ENCODE assay signal across 8 cellular contexts in genomic region chr1:213051127-213051880, GRCh38. TPM values are rescaled to one million over a fixed set of nuclear protein-coding genes. Genes with fewer than 3 reads are reported as not detected.
DNase-seq lines count a peak whose midpoint lies in the region; ATAC-seq, FAIRE-seq and TF ChIP-seq lines count a peak whose summit lies in the region.

A gene with protein sequence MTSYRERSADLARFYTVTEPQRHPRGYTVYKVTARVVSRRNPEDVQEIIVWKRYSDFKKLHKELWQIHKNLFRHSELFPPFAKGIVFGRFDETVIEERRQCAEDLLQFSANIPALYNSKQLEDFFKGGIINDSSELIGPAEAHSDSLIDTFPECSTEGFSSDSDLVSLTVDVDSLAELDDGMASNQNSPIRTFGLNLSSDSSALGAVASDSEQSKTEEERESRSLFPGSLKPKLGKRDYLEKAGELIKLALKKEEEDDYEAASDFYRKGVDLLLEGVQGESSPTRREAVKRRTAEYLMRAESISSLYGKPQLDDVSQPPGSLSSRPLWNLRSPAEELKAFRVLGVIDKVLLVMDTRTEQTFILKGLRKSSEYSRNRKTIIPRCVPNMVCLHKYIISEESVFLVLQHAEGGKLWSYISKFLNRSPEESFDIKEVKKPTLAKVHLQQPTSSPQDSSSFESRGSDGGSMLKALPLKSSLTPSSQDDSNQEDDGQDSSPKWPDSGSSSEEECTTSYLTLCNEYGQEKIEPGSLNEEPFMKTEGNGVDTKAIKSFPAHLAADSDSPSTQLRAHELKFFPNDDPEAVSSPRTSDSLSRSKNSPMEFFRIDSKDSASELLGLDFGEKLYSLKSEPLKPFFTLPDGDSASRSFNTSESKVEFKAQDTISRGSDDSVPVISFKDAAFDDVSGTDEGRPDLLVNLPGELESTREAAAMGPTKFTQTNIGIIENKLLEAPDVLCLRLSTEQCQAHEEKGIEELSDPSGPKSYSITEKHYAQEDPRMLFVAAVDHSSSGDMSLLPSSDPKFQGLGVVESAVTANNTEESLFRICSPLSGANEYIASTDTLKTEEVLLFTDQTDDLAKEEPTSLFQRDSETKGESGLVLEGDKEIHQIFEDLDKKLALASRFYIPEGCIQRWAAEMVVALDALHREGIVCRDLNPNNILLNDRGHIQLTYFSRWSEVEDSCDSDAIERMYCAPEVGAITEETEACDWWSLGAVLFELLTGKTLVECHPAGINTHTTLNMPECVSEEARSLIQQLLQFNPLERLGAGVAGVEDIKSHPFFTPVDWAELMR (plus strand): TSS chr1:213051241. CDS start chr1:213051405, 164 bp downstream.

- FAIRE-seq in GM12892 (lab: Jason Lieb, UNC): peak; percentile 68

- peaks cover 3% of the 10 kb centered on the region for H3K27me3 ChIP-seq in adrenal gland
- peaks cover 7% of the 10 kb centered on the region for H3K27me3 ChIP-seq in upper lobe of right lung

- peaks cover 0 to 9% (median 0%) of the 10 kb centered on the region in 3 donors for H3K9me3 Mint-ChIP-seq in T-cell
- peaks cover 11% of the 10 kb centered on the region for H3K9me3 Mint-ChIP-seq in progenitor cell of endocrine pancreas (ENCODE audit: low read depth)

- TF ChIP-seq POLR2A in GM12892 (IDR thresholded peaks at IDR 0.05; ENCODE audit: low read depth, low read length) (peak; percentile 58), adrenal gland (IDR thresholded peaks at IDR 0.05) (peak in 1 of 2 donors; percentile 62)

- H3K4me1 ChIP-seq in adrenal gland (replicated peaks in 1 of 2) (peaks cover 10 to 17% of the 10 kb centered on the region in 2 donors), upper lobe of right lung (peaks cover 11% of the 10 kb centered on the region)

- H3K27ac ChIP-seq in adrenal gland (peak within 1 kb of the TSS; percentile 55 to 88 (median 81)), upper lobe of right lung (peak within 1 kb of the TSS; percentile 73)

- 0 to 1% (median 0%) methylated on average over 10 to 42 of the region's 42 CpGs for WGBS in adrenal gland, 4 donors

- CTCF ChIA-PET in T-cell (lab: Charles Lee): no interaction called here

- H3K36me3 ChIP-seq in adrenal gland (replicated peaks in 1 of 2): no peaks in the 10 kb centered on the region
- H3K36me3 ChIP-seq in upper lobe of right lung: no peaks in the 10 kb centered on the region

- H3K4me3 ChIP-seq in adrenal gland: peak within 1 kb of the TSS; percentile 67 to 100 (median 84)
- H3K4me3 ChIP-seq in upper lobe of right lung: peak within 1 kb of the TSS; percentile 95

- peaks cover 14 to 20% of the 10 kb centered on the region in 2 donors for H3K27me3 Mint-ChIP-seq in T-cell
- no peaks in the 10 kb centered on the region for H3K27me3 Mint-ChIP-seq in progenitor cell of endocrine pancreas

- ATAC-seq in HG02763 (IDR thresholded peaks at IDR 0.05; ENCODE audit: unreplicated experiment): peak; percentile 98
- ATAC-seq in T-cell (replicated peaks in 1 of 4): peak; percentile 97 to 98 (median 97)
- ATAC-seq in left cardiac atrium: peak; percentile 100
- ATAC-seq in upper lobe of right lung: peak; percentile 99

- intact Hi-C loops in adrenal gland (cut with DNase I): no loop called here
- intact Hi-C loops in left cardiac atrium (cut with DNase I): no loop called here
- intact Hi-C loops in upper lobe of right lung (cut with DNase I): no loop called here

- H3K4me3 Mint-ChIP-seq in T-cell (peak within 1 kb of the TSS; percentile 95 to 98 (median 97)), progenitor cell of endocrine pancreas (ENCODE audit: low read depth) (peak within 1 kb of the TSS; percentile 95)

- H3K9me3 ChIP-seq in adrenal gland (replicated peaks in 1 of 3): no peaks in the 10 kb centered on the region
- no peaks in the 10 kb centered on the region for H3K9me3 ChIP-seq in upper lobe of right lung

- DNase-seq in GM12892 (ENCODE audit: insufficient read length) (peak; percentile 83), NCI-H1417 (lab: John Stamatoyannopoulos, UW) (peak; percentile 62 to 92 (median 89)), T-cell (peak; percentile 60 to 90 (median 78)), adrenal gland (peak; percentile 84 to 89 (median 86)), left cardiac atrium (peak; percentile 91), progenitor cell of endocrine pancreas (ENCODE audit: low spot score, unreplicated experiment) (peak; percentile 59), upper lobe of right lung (peak; percentile 94)

- H3K4me1 Mint-ChIP-seq in T-cell: peaks cover 32 to 34% (median 33%) of the 10 kb centered on the region in 3 donors
- H3K4me1 Mint-ChIP-seq in progenitor cell of endocrine pancreas (ENCODE audit: low read depth): peaks cover 31% of the 10 kb centered on the region

- peak in 4 of 6 experiments; percentile 15 to 32 (median 22) for TF ChIP-seq CTCF in adrenal gland (IDR thresholded peaks at IDR 0.05)
- TF ChIP-seq CTCF in progenitor cell of endocrine pancreas (IDR thresholded peaks at IDR 0.05; ENCODE audit: unreplicated experiment): peak; percentile 23
- TF ChIP-seq CTCF in upper lobe of right lung (IDR thresholded peaks at IDR 0.05): no peak

- H3K27ac Mint-ChIP-seq in T-cell (peak within 1 kb of the TSS; percentile 94 to 95), progenitor cell of endocrine pancreas (peak within 1 kb of the TSS; percentile 97)

- POLR2A ChIA-PET in T-cell (lab: Charles Lee): interaction anchor here in 1 of 2 donors (0.7 kb wide), 1 partner anchor 37 kb away, joined by 4 read pairs; no protein-coding TSS in a partner anchor

- H3K36me3 Mint-ChIP-seq in T-cell: peaks cover 10% of the 10 kb centered on the region
- peaks cover 1% of the 10 kb centered on the region for H3K36me3 Mint-ChIP-seq in progenitor cell of endocrine pancreas (ENCODE audit: insufficient read depth)

RNA-seq across cellular contexts. Expression of the gene that starts here (rescaled TPM):
- polyA plus RNA-seq in GM12892 (2012; ENCODE audit: missing spikeins): 4.4 TPM
- 10 to 100 TPM; 11.0 to 12.8 (median 11.7) TPM for total RNA-seq in T-cell
- 10 to 100 TPM; 16.1 to 67.2 (median 26.2) TPM for total RNA-seq in adrenal gland
- 10 to 100 TPM in 1 of 3 donors, 1 to 10 TPM in 2; 7.6 to 30.7 (median 8.1) TPM for polyA plus RNA-seq in adrenal gland
- total RNA-seq in left cardiac atrium: 10 to 100 TPM in 1 of 2 donors, 1 to 10 TPM in 1; 10.0 to 11.8 TPM
- 24.3 and 27.8 TPM in 2 replicates for total RNA-seq in progenitor cell of endocrine pancreas
- total RNA-seq in upper lobe of right lung: 15.1 TPM

Comparison
In these comparisons a context has a peak if more than half of its experiments do, and no peak if none do; other contexts are left out.
1. Peak in every context shown above with its lines: DNase-seq, ATAC-seq, H3K4me3 ChIP-seq and H3K27ac ChIP-seq.